24 cellular contexts compared by ENCODE assay signal in the genomic region with DNA sequence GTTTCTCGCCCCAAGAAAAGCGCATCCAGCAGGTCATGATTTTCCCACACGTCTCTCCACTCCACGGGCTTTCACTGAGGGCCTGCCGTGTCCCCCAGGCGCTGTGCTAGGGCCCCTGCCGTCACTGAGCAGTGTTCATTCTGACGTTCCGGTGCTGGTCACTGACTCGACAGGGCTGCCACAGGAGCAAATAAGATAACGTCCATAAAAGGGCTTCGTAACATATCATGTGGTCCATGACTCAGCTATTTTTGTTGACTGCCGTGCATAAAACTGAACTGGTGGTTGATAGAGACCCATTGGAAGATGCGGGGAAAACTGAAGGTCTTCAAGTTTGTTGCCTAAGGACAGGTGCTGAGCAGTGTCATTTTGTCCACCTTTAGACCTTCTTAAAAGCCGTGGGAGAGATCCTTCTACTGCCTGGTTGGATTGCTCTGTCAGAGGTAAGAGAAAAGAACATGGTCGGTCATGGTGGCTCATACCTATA.
"Had no signal": no experiment of that assay in that cellular context is flagged by ENCODE, and none has a peak within 500 bp of the region (broad histone marks: within the 10 kb centered on the region; RNA-seq: fewer than 3 reads in every experiment).

No MANE protein-coding gene starts in this region.

- DNase-seq: activated CD4-positive, alpha-beta T cell treated with anti-CD3 and anti-CD28 coated beads for 36 hours; activated CD4-positive, alpha-beta T cell treated with anti-CD3 and anti-CD28 coated beads, Interleukin-2, amount 50 U/mL, for 48 hours; activated gamma-delta T cell treated with Interleukin-2 at 50 U/mL for 16 hours; activated T-cell treated with anti-CD3 and anti-CD28 coated beads for 4 hours; adrenal gland; cortex of kidney; effector CD4-positive, alpha-beta T cell; gastrocnemius medialis; heart right ventricle; kidney glomerular epithelial cell; natural killer cell; retina; stimulated activated CD4-positive, alpha-beta T cell treated with anti-CD3 and anti-CD28 coated beads, Interleukin-2, amount 100 ng/mL, for 24 hours; stimulated activated naive CD8-positive, alpha-beta T cell treated with anti-CD3 and anti-CD28 coated beads, Interleukin-15, Interleukin-2, amounts not matched to agents 100 U/mL and 50 U/mL, for 24 hours; substantia nigra; T-cell; T-helper 9 cell; tibial artery; WERI-Rb-1 had no signal

- H3K27me3 ChIP-seq: adrenal gland, gastrocnemius medialis, heart right ventricle, tibial artery had no signal

- H3K4me1 ChIP-seq: adrenal gland, breast epithelium, tibial artery had no signal

- H3K27ac ChIP-seq: adrenal gland, breast epithelium, gastrocnemius medialis, neutrophil, tibial artery, WERI-Rb-1 had no signal

- FAIRE-seq: astrocyte had no signal

- ATAC-seq: activated CD4-positive, alpha-beta T cell treated with anti-CD3 and anti-CD28 coated beads for 36 hours; activated naive CD4-positive, alpha-beta T cell treated with anti-CD3 and anti-CD28 coated beads, Interleukin-2, amount 50 U/mL, for 72 hours; esophagus mucosa; gastrocnemius medialis; heart right ventricle; natural killer cell; stimulated activated naive CD8-positive, alpha-beta T cell treated with anti-CD3 and anti-CD28 coated beads, Interleukin-15, Interleukin-2, amounts not matched to agents 100 U/mL and 50 U/mL, for 24 hours; T-cell had no signal

- H3K36me3 ChIP-seq: adrenal gland, breast epithelium, gastrocnemius medialis, neutrophil, WERI-Rb-1 had no signal

- H3K9me3 ChIP-seq: breast epithelium, gastrocnemius medialis, neutrophil, tibial artery had no signal

- H3K4me3 ChIP-seq: adrenal gland, breast epithelium, gastrocnemius medialis, heart right ventricle, tibial artery had no signal
